Comparison of ENCODE assay signal across 20 cellular contexts in the genomic region with DNA sequence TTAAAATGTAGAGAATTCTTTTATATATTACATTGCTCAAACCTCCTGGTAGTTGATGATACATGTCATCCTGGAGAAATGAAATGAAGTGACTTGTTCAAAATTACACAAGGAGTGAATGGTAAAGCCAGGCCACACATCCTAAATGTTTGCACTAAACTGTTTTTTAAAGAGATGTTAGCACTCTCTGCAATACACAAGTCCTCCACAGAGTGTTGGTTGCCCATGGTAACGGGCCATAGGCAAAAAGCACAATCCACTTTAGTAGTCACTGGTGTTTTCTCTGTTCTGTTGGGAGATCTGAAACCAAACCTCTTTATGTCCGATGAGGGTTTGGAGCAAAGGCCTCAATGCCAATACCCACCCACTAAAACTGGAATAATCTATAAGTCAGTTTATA.
A peak's percentile ranks its signal among the peaks of the same experiment; 100 is the strongest.
DNase-seq lines count a peak whose midpoint lies in the region; ATAC-seq and TF ChIP-seq lines count a peak whose summit lies in the region.
"Had no signal": no experiment of that assay in that cellular context is flagged by ENCODE, and none has a peak within 500 bp of the region (broad histone marks: within the 10 kb centered on the region; RNA-seq: fewer than 3 reads in every experiment).

No MANE protein-coding gene starts in this region.

- H3K79me2 ChIP-seq in PC-3 (ENCODE audit: low read length) = no peaks in the 10 kb centered on the region
- H3K79me2 ChIP-seq in fibroblast of lung (ENCODE audit: control insufficient read depth, insufficient read depth, low read length) = no peaks in the 10 kb centered on the region
- H3K79me2 ChIP-seq in smooth muscle cell (ENCODE audit: low read depth) = no peaks in the 10 kb centered on the region

- H3K36me3 ChIP-seq in PC-3 (ENCODE audit: low read depth, low read length) (no peaks in the 10 kb centered on the region), fibroblast of lung (ENCODE audit: control insufficient read depth, insufficient read depth, low read length) (no peaks in the 10 kb centered on the region), smooth muscle cell (ENCODE audit: low read depth) (no peaks in the 10 kb centered on the region)
- H3K36me3 ChIP-seq: adrenal gland, BLaER1, Peyer's patch, SJCRH30, transverse colon had no signal

- no peaks in the 10 kb centered on the region for H3K9me2 ChIP-seq in PC-3 (replicated peaks; ENCODE audit: low read length)

- ATAC-seq in PC-3 = no peak
- ATAC-seq in GM18861 (IDR thresholded peaks at IDR 0.05; ENCODE audit: unreplicated experiment) = no peak
- ATAC-seq: activated T-cell treated with anti-CD3 and anti-CD28 coated beads, Interleukin-2, amount 50 U/mL, for 4 hours had no signal

- no peaks in the 10 kb centered on the region for H3K27me3 ChIP-seq in PC-3 (ENCODE audit: low read length)
- H3K27me3 ChIP-seq in fibroblast of lung (ENCODE audit: control insufficient read depth, insufficient read depth, low read length) = no peaks in the 10 kb centered on the region
- no peaks in the 10 kb centered on the region for H3K27me3 ChIP-seq in smooth muscle cell (ENCODE audit: low read depth)
- H3K27me3 ChIP-seq: adrenal gland, BLaER1, Peyer's patch, SJCRH30, transverse colon had no signal

- H3K9me3 ChIP-seq in PC-3 (ENCODE audit: low read length) (no peaks in the 10 kb centered on the region), fibroblast of lung (ENCODE audit: control insufficient read depth, insufficient read depth, low read depth, low read length) (no peaks in the 10 kb centered on the region), smooth muscle cell (replicated peaks; ENCODE audit: low read depth) (no peaks in the 10 kb centered on the region)
- H3K9me3 ChIP-seq: adrenal gland, BLaER1, Peyer's patch, SJCRH30, transverse colon had no signal

- H3F3A ChIP-seq in PC-3 (ENCODE audit: low read length, unreplicated experiment) (no peaks in the 10 kb centered on the region), smooth muscle cell (ENCODE audit: low read depth) (no peaks in the 10 kb centered on the region)

- H3K4me3 ChIP-seq in PC-3 (ENCODE audit: low read length) (no peak overlapping the region), fibroblast of lung (replicated peaks in 1 of 4; ENCODE audit: control extremely low read depth in 1 of 4, insufficient read depth in 1 of 4, low read depth in 3 of 4, low read length in 4 of 4) (no peak overlapping the region), smooth muscle cell (no peak overlapping the region)
- H3K4me3 ChIP-seq: adrenal gland, BLaER1, Peyer's patch, SJCRH30, transverse colon had no signal

- POLR2A ChIA-PET in PC-3 (lab: Charles Lee; ENCODE audit: unreplicated experiment) = no interaction called here

- TF ChIP-seq CTCF in PC-3 (conservative IDR thresholded peaks at IDR 0.05; ENCODE audit: low read depth, low read length) (no peak), fibroblast of lung (conservative IDR thresholded peaks at IDR 0.05 in 1 of 2, IDR thresholded peaks at IDR 0.05 in 1 of 2; ENCODE audit: low read depth in 1 of 2, low read length in 2 of 2) (no peak), smooth muscle cell (IDR thresholded peaks at IDR 0.05; ENCODE audit: borderline replicate concordance, insufficient read depth, poor library complexity, severe bottlenecking) (no peak)

- no TSS peak for BruUV-seq in PC-3 (replicated peaks; lab: Mats Ljungman, UMichigan)

- intact Hi-C loops in PC-3 (cut with micrococcal nuclease) = no loop called here

- CTCF ChIA-PET in PC-3 (lab: Charles Lee) = no interaction called here

- H3K4me1 ChIP-seq in PC-3 (ENCODE audit: insufficient read depth, low read length) (0 out of 2 replicates have a peak, but pooled peaks cover 2% of the 10 kb centered on the region), fibroblast of lung (ENCODE audit: control insufficient read depth, extremely low read depth, insufficient read depth, low read length) (peaks cover 4% of the 10 kb centered on the region), smooth muscle cell (ENCODE audit: low read depth) (peaks cover 6% of the 10 kb centered on the region)
- H3K4me1 ChIP-seq: adrenal gland, BLaER1, Peyer's patch, SJCRH30, transverse colon had no signal

- H3K27ac ChIP-seq in PC-3 (ENCODE audit: low read length) (no peak overlapping the region), fibroblast of lung (ENCODE audit: insufficient read depth, low read length) (no peak overlapping the region), smooth muscle cell (ENCODE audit: low read depth) (no peak overlapping the region)
- H3K27ac ChIP-seq: adrenal gland, BLaER1, HL-60, Peyer's patch, SJCRH30, transverse colon had no signal

- H2AFZ ChIP-seq in PC-3 (ENCODE audit: low read length) (no peak overlapping the region), fibroblast of lung (ENCODE audit: low read length) (no peak overlapping the region), smooth muscle cell (ENCODE audit: low read depth) (no peak overlapping the region)

- H3K9ac ChIP-seq in PC-3 (ENCODE audit: low read length) (no peak overlapping the region), fibroblast of lung (ENCODE audit: insufficient read depth, low read length) (no peak overlapping the region), smooth muscle cell (ENCODE audit: low read depth) (no peak overlapping the region)
- H3K9ac ChIP-seq: BLaER1 had no signal

- WGBS in smooth muscle cell (ENCODE audit: low lambda C conversion rate) = 85% methylated on average over 2 of the region's 2 CpGs

- H3K4me2 ChIP-seq in PC-3 (ENCODE audit: low read length) (no peak overlapping the region), fibroblast of lung (ENCODE audit: extremely low read depth, insufficient read depth, low read length) (no peak overlapping the region), smooth muscle cell (peak overlapping the region; percentile 49)
- H3K4me2 ChIP-seq: BLaER1 had no signal

- no peaks in the 10 kb centered on the region for H4K20me1 ChIP-seq in PC-3 (ENCODE audit: low read length)
- no peaks in the 10 kb centered on the region for H4K20me1 ChIP-seq in fibroblast of lung (ENCODE audit: control insufficient read depth, extremely low read depth, insufficient read depth, low read length)
- no peaks in the 10 kb centered on the region for H4K20me1 ChIP-seq in smooth muscle cell (ENCODE audit: low read depth)
- H4K20me1 ChIP-seq: BLaER1 had no signal

- DNase-seq in NCI-H1417 (lab: John Stamatoyannopoulos, UW) (peak; percentile 3 to 46 (median 7)), NCI-H1417 treated with DMSO at 0.1 percent for 48 hours (lab: John Stamatoyannopoulos, UW) (no peak), PC-3 (peak; percentile 5), fibroblast of lung (ENCODE audit: low read depth in 2 of 2) (peak; percentile 18 to 49), smooth muscle cell (lab: John Stamatoyannopoulos, UW; ENCODE audit: unreplicated experiment) (no peak), A172 (ENCODE audit: low spot score) (no peak), putamen (ENCODE audit: low spot score) (no peak)
- DNase-seq: activated CD4-positive, alpha-beta T cell treated with anti-CD3 and anti-CD28 coated beads for 4 hours; activated T-cell treated with anti-CD3 and anti-CD28 coated beads, Interleukin-2, amount 50 U/mL, for 4 hours; adrenal gland; COR-L47; head of caudate nucleus; NCI-H1105; NCI-H2081 treated with DMSO at 0.1 percent for 48 hours; Peyer's patch; transverse colon had no signal

Comparison
In these comparisons a context has a peak if more than half of its experiments do, and no peak if none do; other contexts are left out.
1. DNase-seq: peak in NCI-H1417 (3 of 3), PC-3 (single experiment) and fibroblast of lung (2 of 2); none in NCI-H1417 treated with DMSO at 0.1 percent for 48 hours (single experiment), smooth muscle cell (single experiment), A172 (single experiment) and putamen (single experiment).